In genomic region chr9:124352616-124353015, GRCh38 we compare ENCODE assay signal across 17 cellular contexts.
DNase-seq lines count a peak whose midpoint lies in the region; TF ChIP-seq lines count a peak whose summit lies in the region.
"Had no signal": no experiment of that assay in that cellular context is flagged by ENCODE, and none has a peak within 500 bp of the region (broad histone marks: within the 10 kb centered on the region; RNA-seq: fewer than 3 reads in every experiment).

No MANE protein-coding gene starts in this region.

- no peak overlapping the region for H3K23ac ChIP-seq in H9 (ENCODE audit: insufficient read length, low read depth, low read length)

- H4K5ac ChIP-seq in H9 (ENCODE audit: insufficient read length, low read depth, low read length) = no peak overlapping the region

- no peak overlapping the region for H2BK12ac ChIP-seq in H9 (ENCODE audit: insufficient read length, low read depth, low read length)

- TF ChIP-seq POLR2A in prostate gland (IDR thresholded peaks at IDR 0.05) = no peak

- H3K56ac ChIP-seq in H9 (ENCODE audit: insufficient read length, low read depth, low read length) = no peak overlapping the region

- TF ChIP-seq CTCF in H9 (conservative IDR thresholded peaks at IDR 0.05) (no peak), neutrophil (IDR thresholded peaks at IDR 0.05) (no peak), prostate gland (IDR thresholded peaks at IDR 0.05) (no peak)

- H4K8ac ChIP-seq in H9 (replicated peaks; ENCODE audit: insufficient read length, low read depth, low read length) = no peak overlapping the region

- no peaks in the 10 kb centered on the region for H3K23me2 ChIP-seq in H9 (ENCODE audit: insufficient read length, low read depth, low read length, poor library complexity, severe bottlenecking)

- H2BK120ac ChIP-seq in H9 (ENCODE audit: low read depth, low read length, poor library complexity, severe bottlenecking) = no peak overlapping the region

- H2BK5ac ChIP-seq in H9 (ENCODE audit: insufficient read length, low read length) = no peak overlapping the region

- H2AFZ ChIP-seq in H9 (ENCODE audit: low read length) = no peak overlapping the region

- no peak overlapping the region for H2BK20ac ChIP-seq in H9 (ENCODE audit: low read depth, low read length, poor library complexity, severe bottlenecking)

- no peak overlapping the region for H3K9ac ChIP-seq in H9 (ENCODE audit: extremely low read depth, insufficient read length, low read length)
- H3K9ac ChIP-seq: BLaER1 treated with 17β-estradiol and CSF1 and Interleukin-3, amounts not matched to agents 10 nM and 100 nM had no signal

- H4K91ac ChIP-seq in H9 (ENCODE audit: insufficient read length, low read depth, low read length) = no peak overlapping the region

- H3K4me1 Mint-ChIP-seq in H9 = peaks cover under 1 to 15% of the 10 kb centered on the region in 2 experiments; a peak in 3 of 4 replicates

- peaks cover 100% of the 10 kb centered on the region for H3K36me3 ChIP-seq in neutrophil
- H3K36me3 ChIP-seq in prostate gland = peaks cover 0 to 7% of the 10 kb centered on the region in 2 donors

- H3K4me3 Mint-ChIP-seq in H9 = no peak overlapping the region
- H3K4me3 Mint-ChIP-seq: activated CD4-positive, alpha-beta memory T cell treated with anti-CD3 and anti-CD28 coated beads for 36 hours had no signal

- H3T11ph ChIP-seq in H9 (ENCODE audit: low read length) = no peak overlapping the region

- no peak overlapping the region for H3K4ac ChIP-seq in H9 (ENCODE audit: low read depth, low read length)

- no peaks in the 10 kb centered on the region for H3K27me3 ChIP-seq in H9 (ENCODE audit: insufficient read depth, low read length)
- no peaks in the 10 kb centered on the region for H3K27me3 ChIP-seq in neutrophil
- no peaks in the 10 kb centered on the region for H3K27me3 ChIP-seq in prostate gland (replicated peaks; ENCODE audit: insufficient read depth)
- H3K27me3 ChIP-seq: BLaER1 treated with 17β-estradiol and CSF1 and Interleukin-3, amounts not matched to agents 10 nM and 100 nM; gastrocnemius medialis; MG63; pancreas; suprapubic skin had no signal

- H3K9me3 Mint-ChIP-seq in H9 = no peaks in the 10 kb centered on the region
- H3K9me3 Mint-ChIP-seq: activated CD4-positive, alpha-beta memory T cell treated with anti-CD3 and anti-CD28 coated beads for 36 hours had no signal

- no peaks in the 10 kb centered on the region for H3K27me3 Mint-ChIP-seq in H9 (ENCODE audit: low read depth)
- H3K27me3 Mint-ChIP-seq: activated CD4-positive, alpha-beta memory T cell treated with anti-CD3 and anti-CD28 coated beads for 36 hours had no signal

- H3K4me1 ChIP-seq in H9 (ENCODE audit: insufficient read depth, low read length) (no peaks in the 10 kb centered on the region), neutrophil (ENCODE audit: control insufficient read depth in 1 of 2, insufficient read depth in 1 of 2, low read depth in 1 of 2, low read length in 1 of 2) (peaks cover 37 to 41% of the 10 kb centered on the region in 2 experiments), prostate gland (replicated peaks) (no peaks in the 10 kb centered on the region)
- H3K4me1 ChIP-seq: pancreas, suprapubic skin had no signal

- intact Hi-C loops in prostate gland (cut with DNase I) = no loop called here

- H3K27ac ChIP-seq in H9 (ENCODE audit: insufficient read length, low read depth, low read length) = no peak overlapping the region
- H3K27ac ChIP-seq in neutrophil = peak overlapping the region; percentile 56
- no peak overlapping the region for H3K27ac ChIP-seq in prostate gland
- H3K27ac ChIP-seq: BLaER1 treated with 17β-estradiol and CSF1 and Interleukin-3, amounts not matched to agents 10 nM and 100 nM; gastrocnemius medialis; pancreas; suprapubic skin had no signal

- DNase-seq in Ammon's horn (ENCODE audit: low spot score) (peak; percentile 46), H9 (no peak), cerebellum (ENCODE audit: low spot score) (peak; percentile 38), NCI-H2171 (lab: John Stamatoyannopoulos, UW) (no peak), HT-29 (ENCODE audit: low spot score) (no peak), prostate gland (ENCODE audit: low spot score) (no peak)
- DNase-seq: activated CD4-positive, alpha-beta memory T cell treated with anti-CD3 and anti-CD28 coated beads for 36 hours; DMS79; gastrocnemius medialis; mesendoderm; MG63; NCI-H2081 treated with DMSO at 0.1 percent for 48 hours; NCI-H774 had no signal

- H3K79me1 ChIP-seq in H9 (ENCODE audit: insufficient read depth, low read depth, low read length, poor library complexity, severe bottlenecking) = no peaks in the 10 kb centered on the region

- H3K79me2 ChIP-seq in H9 (ENCODE audit: insufficient read depth, low read length) = peaks cover 2% of the 10 kb centered on the region; the same call in 1 of the 2 replicates

- no peaks in the 10 kb centered on the region for H4K20me1 ChIP-seq in H9 (ENCODE audit: control insufficient read depth, insufficient read depth, insufficient read length)

- H2BK15ac ChIP-seq in H9 (ENCODE audit: low read depth, low read length) = no peak overlapping the region

- H3K27ac Mint-ChIP-seq in H9 = peak overlapping the region in 2 of 3 experiments; percentile 48 to 62; a peak in 2 of 7 replicates
- H3K27ac Mint-ChIP-seq: activated CD4-positive, alpha-beta memory T cell treated with anti-CD3 and anti-CD28 coated beads for 36 hours had no signal

- H3K9me3 ChIP-seq in H9 (ENCODE audit: control insufficient read depth, low read depth, low read length) (no peaks in the 10 kb centered on the region), neutrophil (no peaks in the 10 kb centered on the region), prostate gland (no peaks in the 10 kb centered on the region)
- H3K9me3 ChIP-seq: BLaER1 treated with 17β-estradiol and CSF1 and Interleukin-3, amounts not matched to agents 10 nM and 100 nM; gastrocnemius medialis; MG63; pancreas; suprapubic skin had no signal

- H3K18ac ChIP-seq in H9 (ENCODE audit: insufficient read length, low read depth, low read length) = no peak overlapping the region

- no CpG with 5 or more reads among the region's 8 CpGs for WGBS in H9 (ENCODE audit: extremely low coverage, insufficient read length, low lambda C conversion rate)
- WGBS in prostate gland = 82% methylated on average over 8 of the region's 8 CpGs

- H3K4me2 ChIP-seq in H9 (ENCODE audit: insufficient read depth, insufficient read length, low read length) = no peak overlapping the region
- H3K4me2 ChIP-seq: BLaER1 treated with 17β-estradiol and CSF1 and Interleukin-3, amounts not matched to agents 10 nM and 100 nM had no signal

- no peak overlapping the region for H3K14ac ChIP-seq in H9 (ENCODE audit: insufficient read depth, low read length)

- H3K4me3 ChIP-seq in neutrophil (ENCODE audit: low read depth in 1 of 2, low read length in 1 of 2) = no peak overlapping the region
- no peak overlapping the region for H3K4me3 ChIP-seq in prostate gland
- H3K4me3 ChIP-seq: BLaER1 treated with 17β-estradiol and CSF1 and Interleukin-3, amounts not matched to agents 10 nM and 100 nM; gastrocnemius medialis; MG63; pancreas; suprapubic skin had no signal

- H3K36me3 Mint-ChIP-seq in H9 (ENCODE audit: insufficient read depth in 1 of 3, low read depth in 3 of 3) = peaks cover 22 to 62% (median 54%) of the 10 kb centered on the region in 3 experiments; a peak in 6 of 7 replicates

- H2AK5ac ChIP-seq in H9 (ENCODE audit: insufficient read length, low read length) = no peak overlapping the region

Comparison
In these comparisons a context has a peak if more than half of its experiments do, and no peak if none do; other contexts are left out.
1. DNase-seq: peak in Ammon's horn (single experiment) and cerebellum (single experiment); none in H9 (single experiment), NCI-H2171 (single experiment), HT-29 (single experiment) and prostate gland (single experiment).